Comparison of ENCODE assay signal across 9 cellular contexts in the genomic region with DNA sequence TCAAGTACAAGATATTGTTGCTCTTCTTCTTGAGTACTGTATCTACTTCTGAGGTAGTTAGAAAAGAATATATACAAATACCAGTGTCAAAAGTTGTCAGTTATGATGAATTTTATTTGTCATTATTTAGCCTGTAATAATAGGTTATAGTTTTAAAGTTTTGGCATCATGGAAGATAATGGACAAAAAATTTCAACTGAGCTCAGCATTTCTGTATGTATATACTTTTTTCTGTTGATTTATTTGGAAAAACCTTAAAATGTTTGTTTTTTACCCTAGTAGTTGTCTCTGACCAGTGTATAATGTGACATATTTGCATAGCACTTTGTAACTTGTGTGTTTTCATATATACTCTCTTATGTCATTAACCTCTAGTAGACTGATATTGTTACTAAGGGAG.
"Had no signal": no experiment of that assay in that cellular context is flagged by ENCODE, and none has a peak within 500 bp of the region (broad histone marks: within the 10 kb centered on the region; RNA-seq: fewer than 3 reads in every experiment).

No MANE protein-coding gene starts in this region.

- H3K27ac Mint-ChIP-seq: HFFc6 had no signal

- FAIRE-seq: HTR-8/SVneo had no signal

- H3K9ac ChIP-seq: GM23248, KMS-11 had no signal

- H3K27ac ChIP-seq: GM23248, KMS-11 had no signal

- H3K4me3 Mint-ChIP-seq: HFFc6 had no signal

- H2AFZ ChIP-seq: GM23248 had no signal

- H3K4me3 ChIP-seq: GM23248, HAP-1 had no signal

- H3K4me2 ChIP-seq: KMS-11 had no signal

- DNase-seq: GM23248, GOT3, H7, HFFc6, KBM-7 had no signal

- ATAC-seq: HCT116 had no signal
